8 cellular contexts compared by ENCODE assay signal in genomic region chr12:64611430-64612286, GRCh38. TPM values are rescaled to one million over a fixed set of nuclear protein-coding genes. Genes with fewer than 3 reads are reported as not detected.
A peak's percentile ranks its signal among the peaks of the same experiment; 100 is the strongest.
DNase-seq lines count a peak whose midpoint lies in the region; ATAC-seq and TF ChIP-seq lines count a peak whose summit lies in the region.

No MANE protein-coding gene starts in this region.

- intact Hi-C loops in left ventricle myocardium superior (cut with micrococcal nuclease) (loop anchor here (10.0 kb wide), 1 partner anchor 63 kb away; no protein-coding TSS in a partner anchor), sigmoid colon (cut with DNase I) (loop anchor here (2.0 to 5.0 kb wide), 3 partner anchors 61 to 146 kb away; partner anchors contain the start of gene GNS)

- POLR2A ChIA-PET in activated naive CD8-positive, alpha-beta T cell treated with anti-CD3 and anti-CD28 coated beads, Interleukin-2, amount 10 ng/mL, durations not matched to agents 7 days and 5 days (lab: Charles Lee), result interaction anchor here (0.8 to 4.4 kb wide), 13 partner anchors 8 to 168 kb away, joined by 3 to 49 read pairs (median 5); no protein-coding TSS in a partner anchor

- peak overlapping the region; percentile 92 for H3K27ac Mint-ChIP-seq in activated naive CD8-positive, alpha-beta T cell treated with anti-CD3 and anti-CD28 coated beads, Interleukin-2, amount 10 ng/mL, durations not matched to agents 7 days and 5 days

- peaks cover 18% of the 10 kb centered on the region for H3K36me3 Mint-ChIP-seq in activated naive CD8-positive, alpha-beta T cell treated with anti-CD3 and anti-CD28 coated beads, Interleukin-2, amount 10 ng/mL, durations not matched to agents 7 days and 5 days

- peaks cover 0 to 45% (median 38%) of the 10 kb centered on the region in 4 donors for H3K4me1 ChIP-seq in sigmoid colon

- no peak for TF ChIP-seq POLR2A in sigmoid colon (IDR thresholded peaks at IDR 0.05)

- no peaks in the 10 kb centered on the region for H3K27me3 Mint-ChIP-seq in activated naive CD8-positive, alpha-beta T cell treated with anti-CD3 and anti-CD28 coated beads, Interleukin-2, amount 10 ng/mL, durations not matched to agents 7 days and 5 days

- H3K9me3 Mint-ChIP-seq in activated naive CD8-positive, alpha-beta T cell treated with anti-CD3 and anti-CD28 coated beads, Interleukin-2, amount 10 ng/mL, durations not matched to agents 7 days and 5 days, result no peaks in the 10 kb centered on the region

- DNase-seq in GM12865 (ENCODE audit: low read depth) (peak; percentile 62), NCI-H82 (lab: John Stamatoyannopoulos, UW) (peak; percentile 42), left ventricle myocardium superior (peak; percentile 68), sigmoid colon (peak; percentile 80), DMS153 treated with DMSO at 0.1 percent for 48 hours (lab: John Stamatoyannopoulos, UW; ENCODE audit: unreplicated experiment) (no peak), SKM-1 treated with dmso at 0.1 percent for 144 hours (lab: John Stamatoyannopoulos, UW; ENCODE audit: unreplicated experiment) (no peak)
- DNase-seq in activated naive CD8-positive, alpha-beta T cell treated with anti-CD3 and anti-CD28 coated beads, Interleukin-2, amount 10 ng/mL, durations not matched to agents 7 days and 5 days, result peak; percentile 53

- no peak for ATAC-seq in activated naive CD8-positive, alpha-beta T cell treated with anti-CD3 and anti-CD28 coated beads, Interleukin-2, amount 10 ng/mL, durations not matched to agents 7 days and 5 days (ENCODE audit: low read depth)
- ATAC-seq in left ventricle myocardium superior, result peak; percentile 54
- no peak for ATAC-seq in HG02885 (IDR thresholded peaks at IDR 0.05; ENCODE audit: poor library complexity, unreplicated experiment)

- peaks cover 0 to 5% (median 0%) of the 10 kb centered on the region in 4 donors for H3K36me3 ChIP-seq in sigmoid colon

- H3K9me3 ChIP-seq in sigmoid colon, result no peaks in the 10 kb centered on the region

- H3K4me3 ChIP-seq in GM12865 (ENCODE audit: low read depth, low read length), result peak overlapping the region; percentile 98
- peak overlapping the region; percentile 73 to 90 (median 78) for H3K4me3 ChIP-seq in sigmoid colon

- 1 to 3% methylated on average over 28 of the region's 28 CpGs for WGBS in sigmoid colon, 2 donors

- H3K27me3 ChIP-seq in sigmoid colon, result no peaks in the 10 kb centered on the region

- no peak for TF ChIP-seq CTCF in GM12865 (IDR thresholded peaks at IDR 0.05; ENCODE audit: insufficient read depth, low read depth, low read length, missing control alignments)
- TF ChIP-seq CTCF in sigmoid colon (IDR thresholded peaks at IDR 0.05), result no peak

- H3K4me3 Mint-ChIP-seq in activated naive CD8-positive, alpha-beta T cell treated with anti-CD3 and anti-CD28 coated beads, Interleukin-2, amount 10 ng/mL, durations not matched to agents 7 days and 5 days, result peak overlapping the region; percentile 95

- peaks cover 41% of the 10 kb centered on the region for H3K4me1 Mint-ChIP-seq in activated naive CD8-positive, alpha-beta T cell treated with anti-CD3 and anti-CD28 coated beads, Interleukin-2, amount 10 ng/mL, durations not matched to agents 7 days and 5 days

- no peak for TF ChIP-seq EP300 in sigmoid colon (IDR thresholded peaks at IDR 0.05)

- H3K27ac ChIP-seq in sigmoid colon, result peak overlapping the region; percentile 87 to 92 (median 91)

RNA-seq across cellular contexts. Expression of gene RASSF3, which starts 1.4 kb away (rescaled TPM):
- total RNA-seq in activated naive CD8-positive, alpha-beta T cell treated with anti-CD3 and anti-CD28 coated beads, Interleukin-2, amount 10 ng/mL, durations not matched to agents 7 days and 5 days, result 10 to 100 TPM; 69.5 to 74.1 TPM
- total RNA-seq in left ventricle myocardium superior (143 TPM), sigmoid colon (100 to 1,000 TPM; 143 to 348 (median 203) TPM)
- 100 to 1,000 TPM in 1 of 3 donors, 10 to 100 TPM in 2; 34.7 to 113 (median 65.5) TPM for polyA plus RNA-seq in sigmoid colon

Comparison
In these comparisons a context has a peak if more than half of its experiments do, and no peak if none do; other contexts are left out.
1. DNase-seq: peak in GM12865 (single experiment), NCI-H82 (single experiment), activated naive CD8-positive, alpha-beta T cell treated with anti-CD3 and anti-CD28 coated beads, Interleukin-2, amount 10 ng/mL, durations not matched to agents 7 days and 5 days (single experiment), left ventricle myocardium superior (single experiment) and sigmoid colon (single experiment); none in DMS153 treated with DMSO at 0.1 percent for 48 hours (single experiment) and SKM-1 treated with dmso at 0.1 percent for 144 hours (single experiment).